In genomic region chr2:74715071-74715791, GRCh38 we compare ENCODE assay signal across 8 cellular contexts.
DNase-seq lines count a peak whose midpoint lies in the region; ATAC-seq and TF ChIP-seq lines count a peak whose summit lies in the region.

No MANE protein-coding gene starts in this region.

- H3K4me3 ChIP-seq in BLaER1 = peak overlapping the region; percentile 74
- peak overlapping the region; percentile 66 for H3K4me3 ChIP-seq in lower lobe of right lung

- H3K9me3 ChIP-seq in BLaER1 (no peaks in the 10 kb centered on the region), lower lobe of right lung (no peaks in the 10 kb centered on the region)

- H3K27ac ChIP-seq in BLaER1 (no peak overlapping the region), lower lobe of right lung (peak overlapping the region; percentile 13)

- no peaks in the 10 kb centered on the region for H3K36me3 ChIP-seq in BLaER1
- H3K36me3 ChIP-seq in lower lobe of right lung = no peaks in the 10 kb centered on the region

- H3K27me3 ChIP-seq in BLaER1 (peaks cover 17% of the 10 kb centered on the region), lower lobe of right lung (ENCODE audit: low read depth) (no peaks in the 10 kb centered on the region)

- peak; percentile 71 for DNase-seq in NCI-H526 treated with DMSO at 0.1 percent for 48 hours (lab: John Stamatoyannopoulos, UW)
- peak; percentile 73 to 77 for DNase-seq in activated CD4-positive, alpha-beta T cell treated with anti-CD3 and anti-CD28 coated beads, Interleukin-2, amount 50 U/mL, for 4 hours
- peak; percentile 87 for DNase-seq in ecto neural progenitor cell (ENCODE audit: low spot score)
- peak; percentile 88 for DNase-seq in lower lobe of right lung
- DNase-seq in stimulated activated CD4-positive, alpha-beta T cell treated with anti-CD3 and anti-CD28 coated beads, Interleukin-4, amount 100 ng/mL, for 48 hours (ENCODE audit: low read depth in 2 of 2) = peak; percentile 77 to 80

- peak; percentile 86 for TF ChIP-seq CTCF in lower lobe of right lung (IDR thresholded peaks at IDR 0.05)

- H3K4me1 ChIP-seq in BLaER1 (peaks cover 9% of the 10 kb centered on the region), lower lobe of right lung (peaks cover 9% of the 10 kb centered on the region)

- peak overlapping the region; percentile 74 for H3K9ac ChIP-seq in BLaER1

- no peaks in the 10 kb centered on the region for H4K20me1 ChIP-seq in BLaER1

- ATAC-seq in GM19324 (IDR thresholded peaks at IDR 0.05; ENCODE audit: low FRiP score, unreplicated experiment) (peak; percentile 91), HG03457 (IDR thresholded peaks at IDR 0.05; ENCODE audit: unreplicated experiment) (peak; percentile 83), lower lobe of right lung (peak; percentile 95 to 96)

- intact Hi-C loops in lower lobe of right lung (cut with DNase I) = no loop called here

- peak overlapping the region; percentile 96 for H3K4me2 ChIP-seq in BLaER1
